1 cellular context compared by ENCODE assay signal in the genomic region with DNA sequence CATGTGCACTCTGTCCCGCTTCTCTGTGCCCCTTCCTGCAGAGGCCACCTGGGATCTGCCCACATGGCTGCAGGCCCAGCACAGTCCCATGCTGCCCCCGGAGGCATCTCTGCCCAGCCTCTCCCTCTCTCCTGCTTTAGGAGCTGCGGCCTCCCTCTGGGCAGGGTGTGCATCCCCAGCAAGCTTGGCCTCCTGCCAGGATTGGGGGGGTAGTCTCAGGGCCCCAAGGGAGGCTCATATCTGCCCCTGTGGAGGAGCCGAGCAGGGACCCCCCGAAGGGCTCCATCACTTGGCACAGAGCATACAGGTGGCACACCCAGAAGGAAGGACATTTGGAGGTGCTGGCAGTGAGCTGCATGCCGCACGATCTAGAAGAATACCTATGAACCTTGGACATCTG.
TF ChIP-seq lines count a peak whose summit lies in the region.

No MANE protein-coding gene starts in this region.

TF ChIP-seq in HCT116, 20 proteins besides CTCF, POLR2A, EP300 and RAD21:
- no peak for TF ChIP-seq ZBTB33 (IDR thresholded peaks at IDR 0.05; ENCODE audit: extremely low read depth, insufficient replicate concordance, low read length)
